Comparison of ENCODE assay signal across 18 cellular contexts in the genomic region with DNA sequence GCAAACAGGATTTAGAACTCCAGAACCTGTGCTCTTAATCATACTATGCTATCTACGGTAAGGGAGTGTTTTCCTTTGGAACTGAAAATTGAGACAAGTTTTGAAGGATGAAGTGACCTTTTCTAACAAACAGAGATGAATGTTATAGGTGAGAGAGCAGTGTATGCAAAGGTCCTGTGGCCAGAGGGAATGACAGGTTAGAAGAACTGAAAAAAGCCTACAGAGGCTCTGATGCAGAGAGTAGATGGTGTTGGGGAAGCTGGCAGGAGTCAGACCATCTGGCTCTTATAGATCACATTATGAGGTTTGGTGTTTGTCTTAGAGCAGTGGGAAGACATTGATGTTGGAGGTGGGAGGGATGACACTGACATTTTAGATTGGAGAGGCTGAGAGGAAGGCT. TPM values are rescaled to one million over a fixed set of nuclear protein-coding genes. Genes with fewer than 3 reads are reported as not detected.
DNase-seq lines count a peak whose midpoint lies in the region; ATAC-seq and TF ChIP-seq lines count a peak whose summit lies in the region.
"Had no signal": no experiment of that assay in that cellular context is flagged by ENCODE, and none has a peak within 500 bp of the region (broad histone marks: within the 10 kb centered on the region; RNA-seq: fewer than 3 reads in every experiment).

No MANE protein-coding gene starts in this region.

- TF ChIP-seq RAD21 in HCT116 (IDR thresholded peaks at IDR 0.05; ENCODE audit: low read depth): no peak

- H3K9me2 ChIP-seq in HCT116 (ENCODE audit: insufficient read depth): no peaks in the 10 kb centered on the region

- no peak for TF ChIP-seq CTCF in HCT116 (IDR thresholded peaks at IDR 0.05 in 2 of 3, conservative IDR thresholded peaks at IDR 0.05 in 1 of 3; ENCODE audit: borderline replicate concordance in 1 of 3, insufficient read depth in 1 of 3, low read depth in 2 of 3, low read length in 2 of 3)
- no peak for TF ChIP-seq CTCF in brain (conservative IDR thresholded peaks at IDR 0.05)

- ATAC-seq in CD4-positive, CD25-positive, alpha-beta regulatory T cell (ENCODE audit: low read depth in 2 of 2): no peak
- ATAC-seq in HCT116: no peak
- ATAC-seq in naive thymus-derived CD4-positive, alpha-beta T cell: no peak
- no peak for ATAC-seq in activated CD4-positive, alpha-beta T cell treated with anti-CD3 and anti-CD28 coated beads for 36 hours
- ATAC-seq: esophagus mucosa had no signal

- intact Hi-C loops in HCT116 (cut with micrococcal nuclease): no loop called here
- intact Hi-C loops in naive thymus-derived CD4-positive, alpha-beta T cell (cut with micrococcal nuclease): no loop called here
- intact Hi-C loops in activated CD4-positive, alpha-beta T cell treated with anti-CD3 and anti-CD28 coated beads for 36 hours (cut with DNase I, micrococcal nuclease): no loop called here

- no peak overlapping the region for H3K9ac ChIP-seq in HCT116 (ENCODE audit: low read length)

- no peaks in the 10 kb centered on the region for H3K9me3 Mint-ChIP-seq in CD4-positive, CD25-positive, alpha-beta regulatory T cell
- H3K9me3 Mint-ChIP-seq in brain: peaks cover 6 to 19% (median 9%) of the 10 kb centered on the region in 5 experiments
- no peaks in the 10 kb centered on the region for H3K9me3 Mint-ChIP-seq in naive thymus-derived CD4-positive, alpha-beta T cell
- H3K9me3 Mint-ChIP-seq in activated CD4-positive, alpha-beta T cell treated with anti-CD3 and anti-CD28 coated beads for 36 hours (ENCODE audit: low read depth): no peaks in the 10 kb centered on the region

- CTCF ChIA-PET in HCT116 (lab: Charles Lee): no interaction called here
- CTCF ChIA-PET in naive thymus-derived CD4-positive, alpha-beta T cell (lab: Charles Lee): interaction anchor here (1.0 kb wide), 1 partner anchor 434 kb away, joined by 3 read pairs; no protein-coding TSS in a partner anchor
- CTCF ChIA-PET in activated CD4-positive, alpha-beta T cell treated with anti-CD3 and anti-CD28 coated beads for 36 hours (lab: Charles Lee): interaction anchor here (1.0 kb wide), 1 partner anchor 485 kb away, joined by 3 read pairs; no protein-coding TSS in a partner anchor

- H3K9me3 ChIP-seq in CD4-positive, CD25-positive, alpha-beta regulatory T cell (ENCODE audit: control insufficient read depth in 2 of 2, low read length in 2 of 2): no peaks in the 10 kb centered on the region
- H3K9me3 ChIP-seq in HCT116 (ENCODE audit: control insufficient read depth in 1 of 2, insufficient read depth in 1 of 2, low read depth in 1 of 2, low read length in 2 of 2): no peaks in the 10 kb centered on the region
- H3K9me3 ChIP-seq in naive thymus-derived CD4-positive, alpha-beta T cell (ENCODE audit: control insufficient read depth in 2 of 3, low read length in 3 of 3): no peaks in the 10 kb centered on the region
- H3K9me3 ChIP-seq: sigmoid colon, SJSA1 had no signal

- peaks cover 18% of the 10 kb centered on the region for H3K36me3 Mint-ChIP-seq in CD4-positive, CD25-positive, alpha-beta regulatory T cell
- H3K36me3 Mint-ChIP-seq in brain: peaks cover 22% of the 10 kb centered on the region
- peaks cover 5 to 13% (median 12%) of the 10 kb centered on the region in 5 donors for H3K36me3 Mint-ChIP-seq in naive thymus-derived CD4-positive, alpha-beta T cell
- H3K36me3 Mint-ChIP-seq in activated CD4-positive, alpha-beta T cell treated with anti-CD3 and anti-CD28 coated beads for 36 hours (ENCODE audit: low read depth): no peaks in the 10 kb centered on the region

- H3K4me3 ChIP-seq in CD4-positive, CD25-positive, alpha-beta regulatory T cell (ENCODE audit: low read depth, low read length): peak overlapping the region; percentile 96
- no peak overlapping the region for H3K4me3 ChIP-seq in HCT116 (replicated peaks in 1 of 2; ENCODE audit: low read depth in 1 of 2, low read length in 2 of 2)
- H3K4me3 ChIP-seq in naive thymus-derived CD4-positive, alpha-beta T cell (ENCODE audit: low read length): no peak overlapping the region
- H3K4me3 ChIP-seq: lung, SJSA1 had no signal

- no peak for TF ChIP-seq POLR2A in HCT116 (IDR thresholded peaks at IDR 0.05; ENCODE audit: borderline replicate concordance, extremely low read depth, insufficient read depth, insufficient read length)

- H2AFZ ChIP-seq in HCT116 (ENCODE audit: low read depth, low read length, poor library complexity, severe bottlenecking): no peak overlapping the region

- DNase-seq in CD4-positive, CD25-positive, alpha-beta regulatory T cell: no peak
- DNase-seq in HCT116 (ENCODE audit: low read depth, low spot score): no peak
- no peak for DNase-seq in naive thymus-derived CD4-positive, alpha-beta T cell
- no peak for DNase-seq in activated CD4-positive, alpha-beta T cell treated with anti-CD3 and anti-CD28 coated beads for 36 hours
- no peak for DNase-seq in NCI-H510A treated with DMSO at 0.1 percent for 48 hours (lab: John Stamatoyannopoulos, UW)
- DNase-seq in nucleus accumbens (lab: John Stamatoyannopoulos, UW): no peak
- DNase-seq in SK-N-DZ (ENCODE audit: low spot score): no peak
- DNase-seq: activated CD4-positive, alpha-beta T cell treated with anti-CD3 and anti-CD28 coated beads for 48 hours; COR-L47; dorsolateral prefrontal cortex; NCI-H187; NCI-H510A; sigmoid colon had no signal

- H3K36me3 ChIP-seq in CD4-positive, CD25-positive, alpha-beta regulatory T cell (ENCODE audit: control insufficient read depth, insufficient read depth, low read length): no peaks in the 10 kb centered on the region
- peaks cover 0 to 4% of the 10 kb centered on the region in 2 experiments; a peak in 2 of 4 replicates for H3K36me3 ChIP-seq in HCT116 (ENCODE audit: control insufficient read depth in 1 of 2, insufficient read depth in 2 of 2, low read length in 2 of 2)
- H3K36me3 ChIP-seq in naive thymus-derived CD4-positive, alpha-beta T cell (ENCODE audit: control insufficient read depth in 2 of 3, insufficient read depth in 3 of 3, low read length in 3 of 3): peaks cover 0 to 6% (median 0%) of the 10 kb centered on the region in 3 experiments
- H3K36me3 ChIP-seq: cardiac muscle cell, sigmoid colon had no signal

- peaks cover 0 to 45% (median 34%) of the 10 kb centered on the region in 4 donors for H3K4me1 Mint-ChIP-seq in CD4-positive, CD25-positive, alpha-beta regulatory T cell
- H3K4me1 Mint-ChIP-seq in brain: peaks cover 47% of the 10 kb centered on the region
- peaks cover 26 to 48% (median 33%) of the 10 kb centered on the region in 7 donors for H3K4me1 Mint-ChIP-seq in naive thymus-derived CD4-positive, alpha-beta T cell
- peaks cover 14% of the 10 kb centered on the region for H3K4me1 Mint-ChIP-seq in activated CD4-positive, alpha-beta T cell treated with anti-CD3 and anti-CD28 coated beads for 36 hours

- peak overlapping the region; percentile 93; the same call in 1 of the 2 replicates for H3K4me2 ChIP-seq in HCT116 (ENCODE audit: low read length)

- peaks cover 47% of the 10 kb centered on the region for H3K79me2 ChIP-seq in HCT116 (ENCODE audit: insufficient read depth, low read length)

- H3K27me3 ChIP-seq in CD4-positive, CD25-positive, alpha-beta regulatory T cell (ENCODE audit: control insufficient read depth, insufficient read depth, low read length): no peaks in the 10 kb centered on the region
- H3K27me3 ChIP-seq in HCT116 (ENCODE audit: insufficient read depth, low read length): no peaks in the 10 kb centered on the region
- H3K27me3 ChIP-seq in naive thymus-derived CD4-positive, alpha-beta T cell (ENCODE audit: control insufficient read depth in 2 of 2, insufficient read depth in 2 of 2, low read length in 2 of 2): no peaks in the 10 kb centered on the region
- H3K27me3 ChIP-seq: cardiac muscle cell, dorsolateral prefrontal cortex, sigmoid colon, SJSA1 had no signal

- H3K27me3 Mint-ChIP-seq in CD4-positive, CD25-positive, alpha-beta regulatory T cell: no peaks in the 10 kb centered on the region
- H3K27me3 Mint-ChIP-seq in brain: no peaks in the 10 kb centered on the region
- peaks cover 0 to 5% (median 0%) of the 10 kb centered on the region in 5 donors for H3K27me3 Mint-ChIP-seq in naive thymus-derived CD4-positive, alpha-beta T cell
- H3K27me3 Mint-ChIP-seq in activated CD4-positive, alpha-beta T cell treated with anti-CD3 and anti-CD28 coated beads for 36 hours: no peaks in the 10 kb centered on the region

- H3K4me3 Mint-ChIP-seq in CD4-positive, CD25-positive, alpha-beta regulatory T cell: peak overlapping the region; percentile 15 to 100 (median 96)
- H3K4me3 Mint-ChIP-seq in brain: peak overlapping the region; percentile 93 to 98 (median 95)
- H3K4me3 Mint-ChIP-seq in naive thymus-derived CD4-positive, alpha-beta T cell: peak overlapping the region in 9 of 10 donors; percentile 7 to 95 (median 63)
- H3K4me3 Mint-ChIP-seq in activated CD4-positive, alpha-beta T cell treated with anti-CD3 and anti-CD28 coated beads for 36 hours: no peak overlapping the region

- RAD21 ChIA-PET in HCT116 (lab: Charles Lee; ENCODE audit: low non-redundant PET in 1 of 2, low total read pairs in 2 of 2, uncharacterized antibody in 2 of 2, unreplicated experiment in 2 of 2): no interaction called here

- no peaks in the 10 kb centered on the region for H4K20me1 ChIP-seq in HCT116 (ENCODE audit: insufficient read depth)

- peak overlapping the region in 1 of 3 donors; percentile 33 for H3K27ac Mint-ChIP-seq in CD4-positive, CD25-positive, alpha-beta regulatory T cell
- H3K27ac Mint-ChIP-seq in brain: peak overlapping the region in 1 of 5 experiments; percentile 97
- peak overlapping the region in 4 of 9 donors; percentile 0 to 66 (median 14) for H3K27ac Mint-ChIP-seq in naive thymus-derived CD4-positive, alpha-beta T cell
- H3K27ac Mint-ChIP-seq in activated CD4-positive, alpha-beta T cell treated with anti-CD3 and anti-CD28 coated beads for 36 hours: no peak overlapping the region

- POLR2A ChIA-PET in HCT116 (lab: Charles Lee): no interaction called here
- POLR2A ChIA-PET in naive thymus-derived CD4-positive, alpha-beta T cell (lab: Charles Lee): no interaction called here
- POLR2A ChIA-PET in activated CD4-positive, alpha-beta T cell treated with anti-CD3 and anti-CD28 coated beads for 36 hours (lab: Charles Lee): no interaction called here

- H3K27ac ChIP-seq in CD4-positive, CD25-positive, alpha-beta regulatory T cell (ENCODE audit: insufficient read depth, low read length, poor library complexity, severe bottlenecking): no peak overlapping the region
- no peak overlapping the region for H3K27ac ChIP-seq in HCT116 (ENCODE audit: low read depth, low read length)
- no peak overlapping the region for H3K27ac ChIP-seq in naive thymus-derived CD4-positive, alpha-beta T cell (ENCODE audit: low read depth, low read length)
- H3K27ac ChIP-seq: cardiac muscle cell, sigmoid colon, SJSA1 had no signal

- H3K4me1 ChIP-seq in CD4-positive, CD25-positive, alpha-beta regulatory T cell (ENCODE audit: control insufficient read depth, insufficient read depth, low read length, poor library complexity, severe bottlenecking): peaks cover 21% of the 10 kb centered on the region
- peaks cover 20 to 22% of the 10 kb centered on the region in 2 experiments for H3K4me1 ChIP-seq in HCT116 (ENCODE audit: control insufficient read depth in 1 of 2, insufficient read depth in 2 of 2, low read length in 2 of 2)
- peaks cover 0 to 19% of the 10 kb centered on the region in 2 donors for H3K4me1 ChIP-seq in naive thymus-derived CD4-positive, alpha-beta T cell (ENCODE audit: control insufficient read depth in 2 of 2, insufficient read depth in 2 of 2, low read length in 2 of 2)

- no TSS peak for BruUV-seq in HCT116 (replicated peaks; lab: Mats Ljungman, UMichigan)

RNA-seq across cellular contexts. Expression of gene PCCA, which starts 2.0 kb away (rescaled TPM):
- total RNA-seq in CD4-positive, CD25-positive, alpha-beta regulatory T cell: 14.8 TPM
- 10 to 100 TPM in 3 of 4 donors, 1 to 10 TPM in 1; 8.0 to 10.4 (median 10.3) TPM for polyA plus RNA-seq in CD4-positive, CD25-positive, alpha-beta regulatory T cell
- total RNA-seq in HCT116 (2021; ENCODE audit: unreplicated experiment): 23.0 TPM
- polyA plus RNA-seq in HCT116 (2012): 13.7 and 16.0 TPM in 2 replicates
- polyA plus RNA-seq in brain (ENCODE audit: insufficient read depth, low read depth, low replicate concordance): 36.3 TPM
- total RNA-seq in naive thymus-derived CD4-positive, alpha-beta T cell: 10 to 100 TPM in 4 of 5 experiments, 1 to 10 TPM in 1; 8.3 to 14.6 (median 12.0) TPM
- 1 to 10 TPM; 7.3 to 9.0 TPM for polyA plus RNA-seq in naive thymus-derived CD4-positive, alpha-beta T cell
- 1 to 10 TPM; 5.8 to 7.3 TPM for total RNA-seq in activated CD4-positive, alpha-beta T cell treated with anti-CD3 and anti-CD28 coated beads for 36 hours
- polyA plus RNA-seq in SK-N-DZ (2014; cell fraction: cytosol; rRNA removed): 14.2 and 14.9 TPM in 2 replicates
- 22.7 and 24.6 TPM in 2 replicates for polyA plus RNA-seq in SK-N-DZ (2014; cell fraction: nucleus; rRNA removed)
